29 cellular contexts compared by ENCODE assay signal in the genomic region with DNA sequence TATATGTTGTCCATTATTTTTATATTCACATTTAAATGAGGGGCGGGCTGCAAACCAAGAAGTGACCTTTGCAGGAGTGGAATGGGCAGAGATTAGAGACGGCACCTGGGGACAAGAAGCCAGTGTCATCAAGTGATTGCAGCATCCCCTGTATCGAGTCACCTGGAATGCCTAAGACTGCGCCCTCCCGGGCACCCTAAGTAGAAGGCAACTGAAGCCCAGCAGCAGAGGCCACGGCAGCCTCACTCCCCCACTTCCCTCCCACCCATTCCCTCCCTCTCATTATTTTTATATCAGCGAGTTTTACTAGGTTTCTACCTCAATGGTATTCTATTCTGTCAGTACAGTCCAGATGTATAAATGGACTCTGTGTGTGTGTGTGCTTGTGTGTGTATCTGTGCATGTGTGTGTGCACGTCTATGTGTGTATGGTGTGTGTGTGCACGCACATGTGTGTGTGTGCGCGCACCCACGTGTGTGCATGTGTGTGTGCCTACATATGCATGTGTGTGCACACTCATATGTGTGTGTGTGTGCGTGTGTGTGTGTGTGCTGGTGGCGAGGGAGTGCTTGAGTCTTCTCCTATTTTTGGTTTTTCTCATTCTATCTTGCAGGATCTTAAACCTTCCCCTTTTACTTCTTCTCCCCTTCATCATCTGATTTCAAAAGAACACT.
"Had no signal": no experiment of that assay in that cellular context is flagged by ENCODE, and none has a peak within 500 bp of the region (broad histone marks: within the 10 kb centered on the region; RNA-seq: fewer than 3 reads in every experiment).

No MANE protein-coding gene starts in this region.

- FAIRE-seq: colon, frontal cortex had no signal

- DNase-seq: activated CD4-positive, alpha-beta memory T cell treated with anti-CD3 and anti-CD28 coated beads for 36 hours; activated CD4-positive, alpha-beta T cell treated with anti-CD3 and anti-CD28 coated beads for 36 hours; activated CD4-positive, alpha-beta T cell treated with anti-CD3 and anti-CD28 coated beads, Interleukin-2, amount 10 ng/mL, durations not matched to agents 24 days and 14 days; activated CD4-positive, CD25-positive, alpha-beta regulatory T cell; activated CD4-positive, CD25-positive, alpha-beta regulatory T cell treated with anti-CD3 and anti-CD28 coated beads, Interleukin-2, amount 50 U/mL, for 72 hours; activated CD8-positive, alpha-beta memory T cell treated with anti-CD3 and anti-CD28 coated beads, Interleukin-2, amount 10 ng/mL, durations not matched to agents 7 days and 5 days; activated CD8-positive, alpha-beta memory T cell treated with anti-CD3 and anti-CD28 coated beads, Interleukin-2, amount 50 U/mL, for 4 hours; activated CD8-positive, alpha-beta T cell treated with anti-CD3 and anti-CD28 coated beads, Interleukin-2, amount 10 ng/mL, durations not matched to agents 7 days and 5 days; activated effector memory CD4-positive, alpha-beta T cell treated with anti-CD3 and anti-CD28 coated beads, Interleukin-2, amount 50 U/mL, for 16 hours; activated naive CD4-positive, alpha-beta T cell treated with anti-CD3 and anti-CD28 coated beads for 36 hours; activated naive CD8-positive, alpha-beta T cell treated with anti-CD3 and anti-CD28 coated beads for 36 hours; activated naive CD8-positive, alpha-beta T cell treated with anti-CD3 and anti-CD28 coated beads, Interleukin-2, amount 50 U/mL, for 24 hours; activated T-cell treated with anti-CD3 and anti-CD28 coated beads, Interleukin-2, amount 50 U/mL, for 1 hour; activated T-cell treated with anti-CD3 and anti-CD28 coated beads, Interleukin-2, amount 50 U/mL, for 48 hours; amygdala; aorta; body of pancreas; caudate nucleus; cortex of kidney; dermis blood vessel endothelial cell; effector CD4-positive, alpha-beta T cell; effector memory CD8-positive, alpha-beta T cell; erythroblast; esophagus squamous epithelium; head of caudate nucleus; T-helper 2 cell had no signal

- ATAC-seq: activated CD4-positive, alpha-beta T cell treated with anti-CD3 and anti-CD28 coated beads for 36 hours; activated CD8-positive, alpha-beta memory T cell treated with anti-CD3 and anti-CD28 coated beads, Interleukin-2, amount 10 ng/mL, durations not matched to agents 7 days and 5 days; activated CD8-positive, alpha-beta T cell treated with anti-CD3 and anti-CD28 coated beads, Interleukin-2, amount 10 ng/mL, durations not matched to agents 7 days and 5 days; activated naive CD8-positive, alpha-beta T cell treated with anti-CD3 and anti-CD28 coated beads, Interleukin-2, amount 50 U/mL, for 24 hours; body of pancreas; effector memory CD8-positive, alpha-beta T cell had no signal

- H3K4me3 ChIP-seq: adrenal gland, body of pancreas, esophagus squamous epithelium had no signal

- H3K27me3 ChIP-seq: adrenal gland, body of pancreas, esophagus squamous epithelium had no signal

- H3K36me3 ChIP-seq: adrenal gland, esophagus squamous epithelium had no signal

- H3K9me3 ChIP-seq: adrenal gland, body of pancreas, esophagus squamous epithelium had no signal

- H3K27ac ChIP-seq: adrenal gland, body of pancreas, esophagus squamous epithelium had no signal

- H3K4me1 ChIP-seq: adrenal gland, body of pancreas, esophagus squamous epithelium had no signal
